In genomic region chr9:129557192-129558036, GRCh38 we compare ENCODE assay signal across 1 cellular context.
TF ChIP-seq lines count a peak whose summit lies in the region.

No MANE protein-coding gene starts in this region.

TF ChIP-seq in HepG2, 621 proteins besides CTCF, POLR2A, EP300 and RAD21 (continued from another document and continues in another):
- peak; percentile 23 for TF ChIP-seq ZBTB14 (CRISPR knock-in tag; IDR thresholded peaks at IDR 0.05)
- peak; percentile 35; the same call in 1 of the 2 replicates for TF ChIP-seq ZFP36L1 (CRISPR knock-in tag; IDR thresholded peaks at IDR 0.05)
- TF ChIP-seq PBX3 (CRISPR knock-in tag; IDR thresholded peaks at IDR 0.05; ENCODE audit: borderline replicate concordance) = no peak
- TF ChIP-seq STAT6 (CRISPR knock-in tag; IDR thresholded peaks at IDR 0.05; ENCODE audit: borderline replicate concordance) = peak; percentile 99
- no peak for TF ChIP-seq RBAK (CRISPR knock-in tag; IDR thresholded peaks at IDR 0.05)
- peak; percentile 76; the same call in 1 of the 2 replicates for TF ChIP-seq NCOR1 (IDR thresholded peaks at IDR 0.05; ENCODE audit: borderline replicate concordance, low read length)
- no peak for TF ChIP-seq ZBTB1 (CRISPR knock-in tag; IDR thresholded peaks at IDR 0.05; ENCODE audit: borderline replicate concordance)
- TF ChIP-seq HCFC1 (IDR thresholded peaks at IDR 0.05; ENCODE audit: low read depth, low read length) = no peak
- TF ChIP-seq GFI1 (CRISPR knock-in tag; IDR thresholded peaks at IDR 0.05; ENCODE audit: borderline replicate concordance) = peak; percentile 88
- peak; percentile 99 for TF ChIP-seq SALL1 (CRISPR knock-in tag; IDR thresholded peaks at IDR 0.05)
- TF ChIP-seq ZNF292 (CRISPR knock-in tag; IDR thresholded peaks at IDR 0.05; ENCODE audit: borderline replicate concordance, low read depth) = peak; percentile 26; the same call in 1 of the 2 replicates
- peak; percentile 90; the same call in 1 of the 2 replicates for TF ChIP-seq NR1H2 (CRISPR knock-in tag; IDR thresholded peaks at IDR 0.05; ENCODE audit: borderline replicate concordance, low read depth)
- peak; percentile 100 for TF ChIP-seq ZBTB7B (CRISPR knock-in tag; IDR thresholded peaks at IDR 0.05)
- TF ChIP-seq GLMP (CRISPR knock-in tag; IDR thresholded peaks at IDR 0.05; ENCODE audit: borderline replicate concordance) = no peak
- TF ChIP-seq REPIN1 (CRISPR knock-in tag; IDR thresholded peaks at IDR 0.05; ENCODE audit: borderline replicate concordance, low read depth) = peak; percentile 93
- peak; percentile 91 for TF ChIP-seq ZNF18 (CRISPR knock-in tag; IDR thresholded peaks at IDR 0.05; ENCODE audit: insufficient replicate concordance)
- TF ChIP-seq ZNF510 (CRISPR knock-in tag; IDR thresholded peaks at IDR 0.05; ENCODE audit: low read depth) = peak; percentile 63; the same call in 1 of the 2 replicates
- no peak for TF ChIP-seq GABPA (IDR thresholded peaks at IDR 0.05; ENCODE audit: low read depth, low read length)
- TF ChIP-seq GABPA (CRISPR knock-in tag; IDR thresholded peaks at IDR 0.05; ENCODE audit: low read depth) = no peak
- TF ChIP-seq SNAI1 (CRISPR knock-in tag; IDR thresholded peaks at IDR 0.05; ENCODE audit: borderline replicate concordance) = peak; percentile 75; the same call in 1 of the 2 replicates
- TF ChIP-seq IKZF4 (CRISPR knock-in tag; IDR thresholded peaks at IDR 0.05; ENCODE audit: borderline replicate concordance, low read depth, not compliant biosample characterization) = no peak
- no peak for TF ChIP-seq ZNF672 (CRISPR knock-in tag; IDR thresholded peaks at IDR 0.05)
- no peak for TF ChIP-seq ZNF773 (CRISPR knock-in tag; IDR thresholded peaks at IDR 0.05; ENCODE audit: borderline replicate concordance)
- 0 out of 2 replicates have a peak, but pooled peaks have one; percentile 16 for TF ChIP-seq ZNF678 (CRISPR knock-in tag; IDR thresholded peaks at IDR 0.05)
- TF ChIP-seq TFDP2 (CRISPR knock-in tag; IDR thresholded peaks at IDR 0.05) = peak; percentile 84
- no peak; the same call in none of the 2 replicates for TF ChIP-seq SSRP1 (CRISPR knock-in tag; IDR thresholded peaks at IDR 0.05)
- TF ChIP-seq MIER2 (CRISPR knock-in tag; IDR thresholded peaks at IDR 0.05) = peak; percentile 74; the same call in 1 of the 2 replicates
- TF ChIP-seq ZNF460 (CRISPR knock-in tag; IDR thresholded peaks at IDR 0.05; ENCODE audit: borderline replicate concordance) = peak; percentile 49; the same call in 1 of the 2 replicates
- TF ChIP-seq THYN1 (CRISPR knock-in tag; IDR thresholded peaks at IDR 0.05; ENCODE audit: borderline replicate concordance, low read depth) = peak; percentile 78; the same call in 1 of the 2 replicates
- TF ChIP-seq ZNF280B (CRISPR knock-in tag; IDR thresholded peaks at IDR 0.05; ENCODE audit: borderline replicate concordance) = peak; percentile 59; the same call in 1 of the 2 replicates
- TF ChIP-seq ZNF282 (IDR thresholded peaks at IDR 0.05; ENCODE audit: partially characterized antibody) = peak; percentile 99
- peak; percentile 57; the same call in 1 of the 2 replicates for TF ChIP-seq ZNF713 (CRISPR knock-in tag; IDR thresholded peaks at IDR 0.05)
- TF ChIP-seq FOXA1 (IDR thresholded peaks at IDR 0.05) = no peak
- TF ChIP-seq FOXA1 (CRISPR knock-in tag; IDR thresholded peaks at IDR 0.05) = peak; percentile 98
- TF ChIP-seq HHEX (CRISPR knock-in tag; IDR thresholded peaks at IDR 0.05) = peak; percentile 62; the same call in 1 of the 2 replicates
- TF ChIP-seq FOSL2 (CRISPR knock-in tag; IDR thresholded peaks at IDR 0.05) = peak; percentile 82
- no peak for TF ChIP-seq ZNF562 (CRISPR knock-in tag; IDR thresholded peaks at IDR 0.05; ENCODE audit: borderline replicate concordance)
- no peak for TF ChIP-seq GPN1 (CRISPR knock-in tag; IDR thresholded peaks at IDR 0.05; ENCODE audit: borderline replicate concordance)
- peak; percentile 18; the same call in 1 of the 2 replicates for TF ChIP-seq ARHGAP35 (CRISPR knock-in tag; IDR thresholded peaks at IDR 0.05; ENCODE audit: borderline replicate concordance)
- peak; percentile 95; the same call in 1 of the 2 replicates for TF ChIP-seq ZNF333 (CRISPR knock-in tag; IDR thresholded peaks at IDR 0.05; ENCODE audit: borderline replicate concordance)
- no peak for TF ChIP-seq ADNP (CRISPR knock-in tag; IDR thresholded peaks at IDR 0.05)
- TF ChIP-seq ZBTB37 (CRISPR knock-in tag; IDR thresholded peaks at IDR 0.05) = peak; percentile 90
- no peak for TF ChIP-seq ZNF276 (CRISPR knock-in tag; IDR thresholded peaks at IDR 0.05; ENCODE audit: low read depth)
- peak; percentile 100 for TF ChIP-seq RBM22 (optimal IDR thresholded peaks at IDR 0.05; ENCODE audit: low read length)
- TF ChIP-seq MTF2 (CRISPR knock-in tag; IDR thresholded peaks at IDR 0.05; ENCODE audit: borderline replicate concordance) = 0 out of 2 replicates have a peak, but pooled peaks have one; percentile 1
- no peak for TF ChIP-seq NAIF1 (CRISPR knock-in tag; IDR thresholded peaks at IDR 0.05; ENCODE audit: borderline replicate concordance)
- peak; percentile 90 for TF ChIP-seq SKI (IDR thresholded peaks at IDR 0.05; ENCODE audit: partially characterized antibody)
- peak; percentile 90; the same call in 1 of the 2 replicates for TF ChIP-seq MLX (CRISPR knock-in tag; IDR thresholded peaks at IDR 0.05)
- no peak for TF ChIP-seq RARG (CRISPR knock-in tag; IDR thresholded peaks at IDR 0.05; ENCODE audit: low read depth)
- no peak; the same call in 1 of the 2 replicates for TF ChIP-seq ZNF225 (CRISPR knock-in tag; IDR thresholded peaks at IDR 0.05)
- peak; percentile 11; the same call in 1 of the 2 replicates for TF ChIP-seq ZNF383 (CRISPR knock-in tag; IDR thresholded peaks at IDR 0.05; ENCODE audit: borderline replicate concordance)
- TF ChIP-seq TP53 (CRISPR knock-in tag; conservative IDR thresholded peaks at IDR 0.05) = no peak
- TF ChIP-seq ZBTB8A (CRISPR knock-in tag; IDR thresholded peaks at IDR 0.05; ENCODE audit: borderline replicate concordance, low read depth) = no peak; the same call in 1 of the 2 replicates
- TF ChIP-seq RBFOX2 (IDR thresholded peaks at IDR 0.05; ENCODE audit: low read depth, low read length) = peak; percentile 64
- TF ChIP-seq AGO2 (optimal IDR thresholded peaks at IDR 0.05; ENCODE audit: low read depth, low read length) = no peak
- TF ChIP-seq SNRNP70 (IDR thresholded peaks at IDR 0.05; ENCODE audit: low read depth, low read length) = no peak
- TF ChIP-seq ZFP36L2 (CRISPR knock-in tag; IDR thresholded peaks at IDR 0.05) = 0 out of 2 replicates have a peak, but pooled peaks have one; percentile 73
